Comparison of ENCODE assay signal across 20 cellular contexts in genomic region chr17:1067282-1067956, GRCh38.
A peak's percentile ranks its signal among the peaks of the same experiment; 100 is the strongest.
DNase-seq lines count a peak whose midpoint lies in the region; FAIRE-seq and TF ChIP-seq lines count a peak whose summit lies in the region.
"Had no signal": no experiment of that assay in that cellular context is flagged by ENCODE, and none has a peak within 500 bp of the region (broad histone marks: within the 10 kb centered on the region; RNA-seq: fewer than 3 reads in every experiment).

No MANE protein-coding gene starts in this region.

- intact Hi-C loops in kidney (cut with DNase I): no loop called here

- no peaks in the 10 kb centered on the region for H3K27me3 Mint-ChIP-seq in chondrocyte (ENCODE audit: low read depth)
- H3K27me3 Mint-ChIP-seq: naive B cell; stimulated activated naive CD8-positive, alpha-beta T cell treated with anti-CD3 and anti-CD28 coated beads, Interleukin-15, Interleukin-2, amounts not matched to agents 100 ng/mL and 50 ng/mL, for 24 hours had no signal

- H3K9me3 ChIP-seq in kidney (ENCODE audit: control insufficient read depth in 1 of 2, low read length in 2 of 2): no peaks in the 10 kb centered on the region
- H3K9me3 ChIP-seq: prostate gland had no signal

- H3K27ac ChIP-seq in kidney (ENCODE audit: low read depth in 2 of 2, low read length in 2 of 2): no peak overlapping the region
- H3K27ac ChIP-seq: coronary artery, KMS-11, prostate gland had no signal

- no peaks in the 10 kb centered on the region for H3K4me1 ChIP-seq in kidney (ENCODE audit: control insufficient read depth in 1 of 2, insufficient read depth in 1 of 2, low read depth in 1 of 2, low read length in 2 of 2)
- H3K4me1 ChIP-seq: prostate gland had no signal

- H3K4me3 ChIP-seq in kidney (ENCODE audit: low read length in 2 of 2): no peak overlapping the region
- H3K4me3 ChIP-seq: coronary artery, prostate gland had no signal

- no peaks in the 10 kb centered on the region for H3K4me1 Mint-ChIP-seq in chondrocyte (ENCODE audit: low read depth)
- H3K4me1 Mint-ChIP-seq: naive B cell had no signal

- no peak overlapping the region for H3K9ac ChIP-seq in kidney (ENCODE audit: low read length in 2 of 2)
- H3K9ac ChIP-seq: KMS-11 had no signal

- peaks cover 5 to 8% of the 10 kb centered on the region in 2 donors for H3K36me3 ChIP-seq in kidney (ENCODE audit: control insufficient read depth in 1 of 2, insufficient read depth in 2 of 2, low read length in 2 of 2)

- peaks cover 5% of the 10 kb centered on the region for H3K9me3 Mint-ChIP-seq in chondrocyte (ENCODE audit: low read depth)
- H3K9me3 Mint-ChIP-seq: stimulated activated naive CD8-positive, alpha-beta T cell treated with anti-CD3 and anti-CD28 coated beads, Interleukin-15, Interleukin-2, amounts not matched to agents 100 ng/mL and 50 ng/mL, for 24 hours had no signal

- TF ChIP-seq CTCF in chondrocyte (IDR thresholded peaks at IDR 0.05): no peak
- no peak for TF ChIP-seq CTCF in kidney (IDR thresholded peaks at IDR 0.05; ENCODE audit: borderline replicate concordance, extremely low read depth, insufficient read depth)

- DNase-seq in COLO668 (lab: John Stamatoyannopoulos, UW; ENCODE audit: unreplicated experiment) (peak; percentile 37), M059J (ENCODE audit: low read depth) (peak; percentile 27), chondrocyte (ENCODE audit: low spot score) (peak; percentile 50), kidney (peak; percentile 48), C1 segment of cervical spinal cord (lab: John Stamatoyannopoulos, UW) (no peak), NCI-H2029 treated with DMSO at 0.1 percent for 48 hours (lab: John Stamatoyannopoulos, UW) (no peak), EL (no peak), DMS153 treated with DMSO at 0.1 percent for 48 hours (lab: John Stamatoyannopoulos, UW; ENCODE audit: unreplicated experiment) (no peak)
- DNase-seq: amygdala, COR-L47, GDM1, naive B cell, NCI-H1436 treated with DMSO at 0.1 percent for 48 hours, NCI-H446 had no signal

- H3K4me3 Mint-ChIP-seq in chondrocyte (ENCODE audit: unreplicated experiment): no peak overlapping the region
- H3K4me3 Mint-ChIP-seq: stimulated activated naive CD8-positive, alpha-beta T cell treated with anti-CD3 and anti-CD28 coated beads, Interleukin-15, Interleukin-2, amounts not matched to agents 100 ng/mL and 50 ng/mL, for 24 hours had no signal

- no peak for FAIRE-seq in kidney (lab: Jason Lieb, UNC)
- FAIRE-seq: H54 had no signal

- no peak overlapping the region for H3K27ac Mint-ChIP-seq in chondrocyte (ENCODE audit: unreplicated experiment)
- H3K27ac Mint-ChIP-seq: activated T-helper 2 cell treated with anti-CD3 and anti-CD28 coated beads, Interferon-gamma antibody, Interleukin-2, Interleukin-4, amounts not matched to agents 10 μg/mL and 5 μg/mL and 100 μg/mL, durations not matched to agents 14 hours and 24 hours and 36 hours; stimulated activated naive CD8-positive, alpha-beta T cell treated with anti-CD3 and anti-CD28 coated beads, Interleukin-15, Interleukin-2, amounts not matched to agents 100 ng/mL and 50 ng/mL, for 24 hours had no signal

- peaks cover 33% of the 10 kb centered on the region for H3K36me3 Mint-ChIP-seq in chondrocyte (ENCODE audit: low read depth)

Comparison
In these comparisons a context has a peak if more than half of its experiments do, and no peak if none do; other contexts are left out.
1. DNase-seq: peak in COLO668 (single experiment), M059J (single experiment), chondrocyte (single experiment) and kidney (single experiment); none in C1 segment of cervical spinal cord (0 of 14), NCI-H2029 treated with DMSO at 0.1 percent for 48 hours (single experiment), EL (single experiment) and DMS153 treated with DMSO at 0.1 percent for 48 hours (single experiment).